Comparison of ENCODE assay signal across 1 cellular context in the genomic region with DNA sequence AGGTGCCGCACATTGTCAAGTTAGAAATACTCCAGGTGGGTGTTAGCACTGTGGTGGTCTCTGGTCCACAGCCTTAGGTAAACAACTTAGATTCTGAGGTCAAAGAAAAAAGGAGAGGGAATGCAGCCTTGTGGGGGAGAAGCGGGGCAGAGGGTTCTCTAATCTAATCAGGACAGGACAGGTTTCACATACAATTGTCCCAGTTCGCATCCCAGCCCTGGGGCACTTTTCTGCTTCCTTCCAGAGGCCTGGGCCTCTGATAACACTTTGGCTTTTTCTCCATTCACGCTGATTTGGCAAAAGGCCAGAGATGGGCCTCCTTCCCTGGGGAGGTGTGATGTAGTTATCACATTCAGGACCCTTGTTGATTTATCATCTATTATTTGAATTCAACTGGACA.
TF ChIP-seq lines count a peak whose summit lies in the region.

No MANE protein-coding gene starts in this region.

TF ChIP-seq in K562, 482 proteins besides CTCF, POLR2A, EP300 and RAD21 (continued from another document and continues in another):
- TF ChIP-seq RUNX1 (IDR thresholded peaks at IDR 0.05; ENCODE audit: low read depth), result 0 out of 2 replicates have a peak, but pooled peaks have one; percentile 65
- TF ChIP-seq ZNF699 (CRISPR knock-in tag; IDR thresholded peaks at IDR 0.05; ENCODE audit: insufficient replicate concordance), result no peak
- no peak for TF ChIP-seq DNMT1 (IDR thresholded peaks at IDR 0.05)
- TF ChIP-seq, protein P1, sequence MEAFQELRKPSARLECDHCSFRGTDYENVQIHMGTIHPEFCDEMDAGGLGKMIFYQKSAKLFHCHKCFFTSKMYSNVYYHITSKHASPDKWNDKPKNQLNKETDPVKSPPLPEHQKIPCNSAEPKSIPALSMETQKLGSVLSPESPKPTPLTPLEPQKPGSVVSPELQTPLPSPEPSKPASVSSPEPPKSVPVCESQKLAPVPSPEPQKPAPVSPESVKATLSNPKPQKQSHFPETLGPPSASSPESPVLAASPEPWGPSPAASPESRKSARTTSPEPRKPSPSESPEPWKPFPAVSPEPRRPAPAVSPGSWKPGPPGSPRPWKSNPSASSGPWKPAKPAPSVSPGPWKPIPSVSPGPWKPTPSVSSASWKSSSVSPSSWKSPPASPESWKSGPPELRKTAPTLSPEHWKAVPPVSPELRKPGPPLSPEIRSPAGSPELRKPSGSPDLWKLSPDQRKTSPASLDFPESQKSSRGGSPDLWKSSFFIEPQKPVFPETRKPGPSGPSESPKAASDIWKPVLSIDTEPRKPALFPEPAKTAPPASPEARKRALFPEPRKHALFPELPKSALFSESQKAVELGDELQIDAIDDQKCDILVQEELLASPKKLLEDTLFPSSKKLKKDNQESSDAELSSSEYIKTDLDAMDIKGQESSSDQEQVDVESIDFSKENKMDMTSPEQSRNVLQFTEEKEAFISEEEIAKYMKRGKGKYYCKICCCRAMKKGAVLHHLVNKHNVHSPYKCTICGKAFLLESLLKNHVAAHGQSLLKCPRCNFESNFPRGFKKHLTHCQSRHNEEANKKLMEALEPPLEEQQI (IDR thresholded peaks at IDR 0.05), result peak; percentile 55
- no peak for TF ChIP-seq FOXP1 (CRISPR knock-in tag; IDR thresholded peaks at IDR 0.05)
- TF ChIP-seq RERE (CRISPR knock-in tag; IDR thresholded peaks at IDR 0.05; ENCODE audit: borderline replicate concordance), result no peak
- no peak for TF ChIP-seq ZNF695 (CRISPR knock-in tag; IDR thresholded peaks at IDR 0.05)
- peak; percentile 58; the same call in 1 of the 2 replicates for TF ChIP-seq MAFF (IDR thresholded peaks at IDR 0.05; ENCODE audit: low read length)
- no peak for TF ChIP-seq ZBTB1 (CRISPR knock-in tag; IDR thresholded peaks at IDR 0.05; ENCODE audit: borderline replicate concordance, low read depth)
- no peak for TF ChIP-seq CBX2 (IDR thresholded peaks at IDR 0.05; ENCODE audit: insufficient read depth, low read length, poor library complexity, severe bottlenecking)
- TF ChIP-seq, protein P2, sequence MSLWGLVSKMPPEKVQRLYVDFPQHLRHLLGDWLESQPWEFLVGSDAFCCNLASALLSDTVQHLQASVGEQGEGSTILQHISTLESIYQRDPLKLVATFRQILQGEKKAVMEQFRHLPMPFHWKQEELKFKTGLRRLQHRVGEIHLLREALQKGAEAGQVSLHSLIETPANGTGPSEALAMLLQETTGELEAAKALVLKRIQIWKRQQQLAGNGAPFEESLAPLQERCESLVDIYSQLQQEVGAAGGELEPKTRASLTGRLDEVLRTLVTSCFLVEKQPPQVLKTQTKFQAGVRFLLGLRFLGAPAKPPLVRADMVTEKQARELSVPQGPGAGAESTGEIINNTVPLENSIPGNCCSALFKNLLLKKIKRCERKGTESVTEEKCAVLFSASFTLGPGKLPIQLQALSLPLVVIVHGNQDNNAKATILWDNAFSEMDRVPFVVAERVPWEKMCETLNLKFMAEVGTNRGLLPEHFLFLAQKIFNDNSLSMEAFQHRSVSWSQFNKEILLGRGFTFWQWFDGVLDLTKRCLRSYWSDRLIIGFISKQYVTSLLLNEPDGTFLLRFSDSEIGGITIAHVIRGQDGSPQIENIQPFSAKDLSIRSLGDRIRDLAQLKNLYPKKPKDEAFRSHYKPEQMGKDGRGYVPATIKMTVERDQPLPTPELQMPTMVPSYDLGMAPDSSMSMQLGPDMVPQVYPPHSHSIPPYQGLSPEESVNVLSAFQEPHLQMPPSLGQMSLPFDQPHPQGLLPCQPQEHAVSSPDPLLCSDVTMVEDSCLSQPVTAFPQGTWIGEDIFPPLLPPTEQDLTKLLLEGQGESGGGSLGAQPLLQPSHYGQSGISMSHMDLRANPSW (CRISPR knock-in tag; IDR thresholded peaks at IDR 0.05), result no peak
- no peak for TF ChIP-seq TAF7 (tag; IDR thresholded peaks at IDR 0.05)
- TF ChIP-seq, protein P3, sequence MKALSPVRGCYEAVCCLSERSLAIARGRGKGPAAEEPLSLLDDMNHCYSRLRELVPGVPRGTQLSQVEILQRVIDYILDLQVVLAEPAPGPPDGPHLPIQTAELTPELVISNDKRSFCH (CRISPR knock-in tag; IDR thresholded peaks at IDR 0.05), result no peak
- TF ChIP-seq, protein P3 (tag; IDR thresholded peaks at IDR 0.05), result peak; percentile 60; the same call in 1 of the 2 replicates
- TF ChIP-seq PKNOX1 (IDR thresholded peaks at IDR 0.05), result peak; percentile 5; the same call in 1 of the 2 replicates
- TF ChIP-seq POLR2AphosphoS5 (IDR thresholded peaks at IDR 0.05; ENCODE audit: control insufficient read depth, insufficient read depth, low read depth, low read length), result peak; percentile 92
- TF ChIP-seq SIN3A (IDR thresholded peaks at IDR 0.05; ENCODE audit: borderline replicate concordance in 2 of 2, control insufficient read depth in 1 of 2, low read depth in 2 of 2, low read length in 2 of 2), result no peak
- no peak for TF ChIP-seq KLF6 (CRISPR knock-in tag; IDR thresholded peaks at IDR 0.05; ENCODE audit: borderline replicate concordance)
- no peak for TF ChIP-seq ESRRA (IDR thresholded peaks at IDR 0.05; ENCODE audit: borderline replicate concordance, low read depth)
- TF ChIP-seq ZFP1 (CRISPR knock-in tag; IDR thresholded peaks at IDR 0.05), result no peak
- peak; percentile 83 for TF ChIP-seq NCOA1 (IDR thresholded peaks at IDR 0.05; ENCODE audit: low read depth)
- no peak for TF ChIP-seq REST (CRISPR knock-in tag; IDR thresholded peaks at IDR 0.05; ENCODE audit: low read depth)
- TF ChIP-seq HBP1 (CRISPR knock-in tag; IDR thresholded peaks at IDR 0.05), result no peak
- no peak for TF ChIP-seq ZNF445 (CRISPR knock-in tag; IDR thresholded peaks at IDR 0.05; ENCODE audit: low read depth)
- TF ChIP-seq OTX1 (CRISPR knock-in tag; IDR thresholded peaks at IDR 0.05), result no peak
- TF ChIP-seq, protein P4, sequence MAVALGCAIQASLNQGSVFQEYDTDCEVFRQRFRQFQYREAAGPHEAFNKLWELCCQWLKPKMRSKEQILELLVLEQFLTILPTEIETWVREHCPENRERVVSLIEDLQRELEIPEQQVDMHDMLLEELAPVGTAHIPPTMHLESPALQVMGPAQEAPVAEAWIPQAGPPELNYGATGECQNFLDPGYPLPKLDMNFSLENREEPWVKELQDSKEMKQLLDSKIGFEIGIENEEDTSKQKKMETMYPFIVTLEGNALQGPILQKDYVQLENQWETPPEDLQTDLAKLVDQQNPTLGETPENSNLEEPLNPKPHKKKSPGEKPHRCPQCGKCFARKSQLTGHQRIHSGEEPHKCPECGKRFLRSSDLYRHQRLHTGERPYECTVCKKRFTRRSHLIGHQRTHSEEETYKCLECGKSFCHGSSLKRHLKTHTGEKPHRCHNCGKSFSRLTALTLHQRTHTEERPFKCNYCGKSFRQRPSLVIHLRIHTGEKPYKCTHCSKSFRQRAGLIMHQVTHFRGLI (CRISPR knock-in tag; IDR thresholded peaks at IDR 0.05), result no peak
- TF ChIP-seq ZNF253 (CRISPR knock-in tag; conservative IDR thresholded peaks at IDR 0.05), result no peak
- TF ChIP-seq LARP7 (IDR thresholded peaks at IDR 0.05), result no peak
- TF ChIP-seq, protein P5, sequence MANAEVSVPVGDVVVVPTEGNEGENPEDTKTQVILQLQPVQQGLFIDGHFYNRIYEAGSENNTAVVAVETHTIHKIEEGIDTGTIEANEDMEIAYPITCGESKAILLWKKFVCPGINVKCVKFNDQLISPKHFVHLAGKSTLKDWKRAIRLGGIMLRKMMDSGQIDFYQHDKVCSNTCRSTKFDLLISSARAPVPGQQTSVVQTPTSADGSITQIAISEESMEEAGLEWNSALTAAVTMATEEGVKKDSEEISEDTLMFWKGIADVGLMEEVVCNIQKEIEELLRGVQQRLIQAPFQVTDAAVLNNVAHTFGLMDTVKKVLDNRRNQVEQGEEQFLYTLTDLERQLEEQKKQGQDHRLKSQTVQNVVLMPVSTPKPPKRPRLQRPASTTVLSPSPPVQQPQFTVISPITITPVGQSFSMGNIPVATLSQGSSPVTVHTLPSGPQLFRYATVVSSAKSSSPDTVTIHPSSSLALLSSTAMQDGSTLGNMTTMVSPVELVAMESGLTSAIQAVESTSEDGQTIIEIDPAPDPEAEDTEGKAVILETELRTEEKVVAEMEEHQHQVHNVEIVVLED (CRISPR knock-in tag; IDR thresholded peaks at IDR 0.05), result no peak
- TF ChIP-seq, protein P6, sequence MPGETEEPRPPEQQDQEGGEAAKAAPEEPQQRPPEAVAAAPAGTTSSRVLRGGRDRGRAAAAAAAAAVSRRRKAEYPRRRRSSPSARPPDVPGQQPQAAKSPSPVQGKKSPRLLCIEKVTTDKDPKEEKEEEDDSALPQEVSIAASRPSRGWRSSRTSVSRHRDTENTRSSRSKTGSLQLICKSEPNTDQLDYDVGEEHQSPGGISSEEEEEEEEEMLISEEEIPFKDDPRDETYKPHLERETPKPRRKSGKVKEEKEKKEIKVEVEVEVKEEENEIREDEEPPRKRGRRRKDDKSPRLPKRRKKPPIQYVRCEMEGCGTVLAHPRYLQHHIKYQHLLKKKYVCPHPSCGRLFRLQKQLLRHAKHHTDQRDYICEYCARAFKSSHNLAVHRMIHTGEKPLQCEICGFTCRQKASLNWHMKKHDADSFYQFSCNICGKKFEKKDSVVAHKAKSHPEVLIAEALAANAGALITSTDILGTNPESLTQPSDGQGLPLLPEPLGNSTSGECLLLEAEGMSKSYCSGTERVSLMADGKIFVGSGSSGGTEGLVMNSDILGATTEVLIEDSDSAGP (CRISPR knock-in tag; IDR thresholded peaks at IDR 0.05), result no peak
- no peak for TF ChIP-seq GTF2E2 (tag; IDR thresholded peaks at IDR 0.05)
- no peak for TF ChIP-seq BRD4 (IDR thresholded peaks at IDR 0.05)
